In genomic region chr16:2046889-2047329, GRCh38 we compare ENCODE assay signal across 8 cellular contexts. TPM values are rescaled to one million over a fixed set of nuclear protein-coding genes. Genes with fewer than 3 reads are reported as not detected.
DNase-seq lines count a peak whose midpoint lies in the region; ATAC-seq, FAIRE-seq and TF ChIP-seq lines count a peak whose summit lies in the region.

No MANE protein-coding gene starts in this region.

- H3K4me1 ChIP-seq in keratinocyte (ENCODE audit: control insufficient read depth, extremely low read depth, insufficient read depth, low read length) (peaks cover 12% of the 10 kb centered on the region), thymus (ENCODE audit: control insufficient read depth, insufficient read depth, low read length) (peaks cover 10% of the 10 kb centered on the region)

- peak overlapping the region; percentile 59 for H3K27ac Mint-ChIP-seq in activated CD8-positive, alpha-beta T cell treated with anti-CD3 and anti-CD28 coated beads for 36 hours

- H3K4me3 Mint-ChIP-seq in activated T-cell treated with anti-CD3 and anti-CD28 coated beads, Interleukin-2, amount 50 U/mL, for 4 hours: peak overlapping the region; percentile 91
- H3K4me3 Mint-ChIP-seq in activated CD8-positive, alpha-beta T cell treated with anti-CD3 and anti-CD28 coated beads for 36 hours: peak overlapping the region; percentile 93

- H3K9me3 ChIP-seq in keratinocyte (ENCODE audit: control insufficient read depth, low read depth, low read length) (no peaks in the 10 kb centered on the region), thymus (ENCODE audit: control insufficient read depth) (no peaks in the 10 kb centered on the region)

- POLR2A ChIA-PET in activated CD8-positive, alpha-beta T cell treated with anti-CD3 and anti-CD28 coated beads for 36 hours (lab: Charles Lee): interaction anchor here (0.6 to 1.4 kb wide), 6 partner anchors 19 to 151 kb away, joined by 3 to 5 read pairs (median 4); partner anchors contain the start of gene RPS2

- no peak for FAIRE-seq in keratinocyte (lab: Jason Lieb, UNC)

- ATAC-seq in activated T-cell treated with anti-CD3 and anti-CD28 coated beads, Interleukin-2, amount 50 U/mL, for 4 hours: no peak
- no peak for ATAC-seq in activated CD8-positive, alpha-beta T cell treated with anti-CD3 and anti-CD28 coated beads for 36 hours
- no peak for ATAC-seq in HG02623 (IDR thresholded peaks at IDR 0.05; ENCODE audit: unreplicated experiment)

- H3K27me3 Mint-ChIP-seq in activated T-cell treated with anti-CD3 and anti-CD28 coated beads, Interleukin-2, amount 50 U/mL, for 4 hours (ENCODE audit: low read depth): no peaks in the 10 kb centered on the region
- no peaks in the 10 kb centered on the region for H3K27me3 Mint-ChIP-seq in activated CD8-positive, alpha-beta T cell treated with anti-CD3 and anti-CD28 coated beads for 36 hours

- 34% methylated on average over 8 of the region's 8 CpGs for WGBS in thymus

- no peaks in the 10 kb centered on the region for H3K9me1 ChIP-seq in keratinocyte (ENCODE audit: control insufficient read depth, extremely low read depth, insufficient read depth, low read length)

- H3K4me3 ChIP-seq in keratinocyte (ENCODE audit: control insufficient read depth in 2 of 3, extremely low read depth in 1 of 3, insufficient read depth in 2 of 3, low read depth in 1 of 3, low read length in 3 of 3) (peak overlapping the region; percentile 77 to 89 (median 84)), thymus (ENCODE audit: low read length) (peak overlapping the region; percentile 81)

- H3K9me3 Mint-ChIP-seq in activated T-cell treated with anti-CD3 and anti-CD28 coated beads, Interleukin-2, amount 50 U/mL, for 4 hours: no peaks in the 10 kb centered on the region
- no peaks in the 10 kb centered on the region for H3K9me3 Mint-ChIP-seq in activated CD8-positive, alpha-beta T cell treated with anti-CD3 and anti-CD28 coated beads for 36 hours

- H3K27ac ChIP-seq in keratinocyte (ENCODE audit: control insufficient read depth, insufficient read depth, low read length) (no peak overlapping the region), thymus (ENCODE audit: low read depth) (no peak overlapping the region)

- H3K36me3 Mint-ChIP-seq in activated T-cell treated with anti-CD3 and anti-CD28 coated beads, Interleukin-2, amount 50 U/mL, for 4 hours (ENCODE audit: insufficient read depth): peaks cover 2% of the 10 kb centered on the region
- peaks cover 1% of the 10 kb centered on the region for H3K36me3 Mint-ChIP-seq in activated CD8-positive, alpha-beta T cell treated with anti-CD3 and anti-CD28 coated beads for 36 hours (ENCODE audit: low read depth)

- peaks cover 12% of the 10 kb centered on the region for H3K79me2 ChIP-seq in keratinocyte (ENCODE audit: control insufficient read depth, insufficient read depth, low read length)

- TF ChIP-seq CTCF in activated CD8-positive, alpha-beta T cell treated with anti-CD3 and anti-CD28 coated beads for 36 hours (IDR thresholded peaks at IDR 0.05): no peak
- no peak for TF ChIP-seq CTCF in keratinocyte (optimal IDR thresholded peaks at IDR 0.05 in 1 of 3, IDR thresholded peaks at IDR 0.05 in 1 of 3, conservative IDR thresholded peaks at IDR 0.05 in 1 of 3; ENCODE audit: extremely low read depth in 1 of 3, insufficient read depth in 2 of 3, low read length in 3 of 3)

- H4K20me1 ChIP-seq in keratinocyte (ENCODE audit: control insufficient read depth, extremely low read depth, insufficient read depth, low read length): no peaks in the 10 kb centered on the region

- CTCF ChIA-PET in activated CD8-positive, alpha-beta T cell treated with anti-CD3 and anti-CD28 coated beads for 36 hours (lab: Charles Lee): interaction anchor here (0.6 to 3.7 kb wide), 5 partner anchors 9 to 342 kb away, joined by 3 to 16 read pairs (median 4); no protein-coding TSS in a partner anchor

- peaks cover under 1 to 4% of the 10 kb centered on the region in 2 experiments for H3K36me3 ChIP-seq in keratinocyte (ENCODE audit: control insufficient read depth in 2 of 2, extremely low read depth in 1 of 2, insufficient read depth in 2 of 2, low read length in 2 of 2)
- peaks cover 18% of the 10 kb centered on the region for H3K36me3 ChIP-seq in thymus (ENCODE audit: control insufficient read depth, insufficient read depth)

- H3K27me3 ChIP-seq in keratinocyte (ENCODE audit: control insufficient read depth, extremely low read depth, insufficient read depth, low read length) (no peaks in the 10 kb centered on the region), thymus (ENCODE audit: control insufficient read depth, insufficient read depth) (no peaks in the 10 kb centered on the region)

- peak overlapping the region; percentile 82 for H3K9ac ChIP-seq in keratinocyte (ENCODE audit: control insufficient read depth, extremely low read depth, insufficient read depth, low read length)

- DNase-seq in activated T-cell treated with anti-CD3 and anti-CD28 coated beads, Interleukin-2, amount 50 U/mL, for 4 hours: no peak
- no peak for DNase-seq in activated T-cell treated with anti-CD3 and anti-CD28 coated beads, Interleukin-2, amount 50 U/mL, for 1 hour
- DNase-seq in activated CD8-positive, alpha-beta T cell treated with anti-CD3 and anti-CD28 coated beads for 36 hours: no peak
- no peak for DNase-seq in keratinocyte (ENCODE audit: low read depth, low spot score)
- DNase-seq in epidermal melanocyte (ENCODE audit: insufficient read length, low spot score): no peak
- no peak for DNase-seq in NCI-H526 treated with DMSO at 0.1 percent for 48 hours (lab: John Stamatoyannopoulos, UW)

- peak overlapping the region; percentile 78 for H2AFZ ChIP-seq in keratinocyte (ENCODE audit: control insufficient read depth, low read length)

- intact Hi-C loops in activated CD8-positive, alpha-beta T cell treated with anti-CD3 and anti-CD28 coated beads for 36 hours (cut with micrococcal nuclease): no loop called here

- peak overlapping the region; percentile 96 for H3K4me2 ChIP-seq in keratinocyte (ENCODE audit: control insufficient read depth, extremely low read depth, insufficient read depth, low read depth, low read length)

- peaks cover 16% of the 10 kb centered on the region for H3K4me1 Mint-ChIP-seq in activated T-cell treated with anti-CD3 and anti-CD28 coated beads, Interleukin-2, amount 50 U/mL, for 4 hours (ENCODE audit: low read depth)
- H3K4me1 Mint-ChIP-seq in activated CD8-positive, alpha-beta T cell treated with anti-CD3 and anti-CD28 coated beads for 36 hours (ENCODE audit: low read depth): peaks cover 22% of the 10 kb centered on the region

- dilution Hi-C loops in keratinocyte (cut with MboI; ENCODE audit: extremely low pct_ligation_motif_present, low sequenced_read_pairs): no loop called here

RNA-seq across cellular contexts. Expression of gene NTHL1, which starts 0.7 kb away (rescaled TPM):
- 10 to 100 TPM; 30.5 to 43.5 (median 34.8) TPM for total RNA-seq in activated T-cell treated with anti-CD3 and anti-CD28 coated beads, Interleukin-2, amount 50 U/mL, for 4 hours
- total RNA-seq in activated CD8-positive, alpha-beta T cell treated with anti-CD3 and anti-CD28 coated beads for 36 hours: 10 to 100 TPM; 28.2 to 29.8 TPM
- polyA plus RNA-seq in keratinocyte (8.5 to 16.0 TPM (median 10.9 TPM) in 3 replicates), thymus (32.7 TPM)
- polyA plus RNA-seq in keratinocyte (2011; ENCODE audit: low read depth): 7.0 TPM
- polyA plus RNA-seq in keratinocyte (2011; cell fraction: cytosol; rRNA removed): 6.1 and 16.9 TPM in 2 replicates
- 9.7 and 14.1 TPM in 2 replicates for polyA plus RNA-seq in keratinocyte (2011; cell fraction: nucleus; rRNA removed)
- 4.8 and 18.1 TPM in 2 replicates for polyA plus RNA-seq in keratinocyte (2012; ENCODE audit: low replicate concordance)
- polyA minus RNA-seq in keratinocyte: 8.6 to 10.6 TPM (median 9.2 TPM) in 3 replicates
- polyA minus RNA-seq in keratinocyte (2011; cell fraction: cytosol; rRNA and poly(A)+ RNA removed): 24.7 TPM
- polyA minus RNA-seq in keratinocyte (2011; cell fraction: nucleus; rRNA and poly(A)+ RNA removed): 5.4 and 9.2 TPM in 2 replicates

RNA-seq across cellular contexts. Expression of gene TSC2, which starts 0.9 kb away (rescaled TPM):
- total RNA-seq in activated T-cell treated with anti-CD3 and anti-CD28 coated beads, Interleukin-2, amount 50 U/mL, for 4 hours: 10 to 100 TPM; 87.6 to 98.0 (median 94.5) TPM
- total RNA-seq in activated CD8-positive, alpha-beta T cell treated with anti-CD3 and anti-CD28 coated beads for 36 hours: 10 to 100 TPM; 54.4 to 57.3 TPM
- polyA plus RNA-seq in keratinocyte (22.6 to 28.8 TPM (median 23.3 TPM) in 3 replicates), thymus (61.8 TPM)
- 92.2 TPM for polyA plus RNA-seq in keratinocyte (2011; ENCODE audit: low read depth)
- 19.2 and 33.9 TPM in 2 replicates for polyA plus RNA-seq in keratinocyte (2011; cell fraction: cytosol; rRNA removed)
- 84.1 and 102 TPM in 2 replicates for polyA plus RNA-seq in keratinocyte (2011; cell fraction: nucleus; rRNA removed)
- polyA plus RNA-seq in keratinocyte (2012; ENCODE audit: low replicate concordance): 39.4 and 44.8 TPM in 2 replicates
- polyA minus RNA-seq in keratinocyte: 57.4 to 178 TPM (median 59.4 TPM) in 3 replicates
- polyA minus RNA-seq in keratinocyte (2011; cell fraction: cytosol; rRNA and poly(A)+ RNA removed): 62.2 TPM
- polyA minus RNA-seq in keratinocyte (2011; cell fraction: nucleus; rRNA and poly(A)+ RNA removed): 68.1 and 70.6 TPM in 2 replicates

RNA-seq across cellular contexts. Expression of gene NHERF2, which starts 20.2 kb away (rescaled TPM):
- 1 to 10 TPM; 2.0 to 4.4 (median 2.0) TPM for total RNA-seq in activated T-cell treated with anti-CD3 and anti-CD28 coated beads, Interleukin-2, amount 50 U/mL, for 4 hours
- total RNA-seq in activated CD8-positive, alpha-beta T cell treated with anti-CD3 and anti-CD28 coated beads for 36 hours: 1 to 10 TPM; 2.8 to 3.0 TPM
- polyA plus RNA-seq in keratinocyte (5.9 to 10.1 TPM (median 9.0 TPM) in 3 replicates), thymus (23.4 TPM)
- 5.4 TPM for polyA plus RNA-seq in keratinocyte (2011; ENCODE audit: low read depth)
- 8.1 and 26.7 TPM in 2 replicates for polyA plus RNA-seq in keratinocyte (2011; cell fraction: cytosol; rRNA removed)
- polyA plus RNA-seq in keratinocyte (2011; cell fraction: nucleus; rRNA removed): 7.5 and 11.2 TPM in 2 replicates
- polyA plus RNA-seq in keratinocyte (2012; ENCODE audit: low replicate concordance): 8.2 and 19.8 TPM in 2 replicates
- 3.3 to 14.2 TPM (median 4.8 TPM) in 3 replicates for polyA minus RNA-seq in keratinocyte
- 21.1 TPM for polyA minus RNA-seq in keratinocyte (2011; cell fraction: cytosol; rRNA and poly(A)+ RNA removed)
- 3.4 and 4.9 TPM in 2 replicates for polyA minus RNA-seq in keratinocyte (2011; cell fraction: nucleus; rRNA and poly(A)+ RNA removed)

RNA-seq across cellular contexts. Expression of gene NPW, which starts 27.3 kb away (rescaled TPM):
- total RNA-seq in activated T-cell treated with anti-CD3 and anti-CD28 coated beads, Interleukin-2, amount 50 U/mL, for 4 hours: 10 to 100 TPM in 2 of 3 donors, 1 to 10 TPM in 1; 9.2 to 19.0 (median 13.1) TPM
- total RNA-seq in activated CD8-positive, alpha-beta T cell treated with anti-CD3 and anti-CD28 coated beads for 36 hours: 10 to 100 TPM; 24.3 to 28.3 TPM
- polyA plus RNA-seq in keratinocyte: 0.23 TPM in 1 of 3 replicates, not detected in the others
- polyA plus RNA-seq in keratinocyte (2011; ENCODE audit: low read depth): not detected
- polyA plus RNA-seq in keratinocyte (2011; cell fraction: cytosol; rRNA removed): 0.13 TPM in 1 of 2 replicates, not detected in the other
- 0.31 TPM in 1 of 2 replicates, not detected in the other for polyA plus RNA-seq in keratinocyte (2011; cell fraction: nucleus; rRNA removed)
- polyA plus RNA-seq in keratinocyte (2012; ENCODE audit: low replicate concordance): 0.30 and 0.65 TPM in 2 replicates
- not detected in 3 replicates for polyA minus RNA-seq in keratinocyte
- not detected for polyA minus RNA-seq in keratinocyte (2011; cell fraction: cytosol; rRNA and poly(A)+ RNA removed)
- not detected in 2 replicates for polyA minus RNA-seq in keratinocyte (2011; cell fraction: nucleus; rRNA and poly(A)+ RNA removed)
- 1.2 TPM for polyA plus RNA-seq in thymus

RNA-seq across cellular contexts. Expression of gene ZNF598, which starts 37.3 kb away (rescaled TPM):
- total RNA-seq in activated T-cell treated with anti-CD3 and anti-CD28 coated beads, Interleukin-2, amount 50 U/mL, for 4 hours: 100 to 1,000 TPM; 118 to 127 (median 126) TPM
- total RNA-seq in activated CD8-positive, alpha-beta T cell treated with anti-CD3 and anti-CD28 coated beads for 36 hours: 10 to 100 TPM; 85.5 to 90.3 TPM
- polyA plus RNA-seq in keratinocyte: 18.0 to 35.5 TPM (median 24.0 TPM) in 3 replicates
- polyA plus RNA-seq in keratinocyte (2011; ENCODE audit: low read depth): 117 TPM
- polyA plus RNA-seq in keratinocyte (2011; cell fraction: cytosol; rRNA removed): 15.1 and 41.0 TPM in 2 replicates
- polyA plus RNA-seq in keratinocyte (2011; cell fraction: nucleus; rRNA removed): 49.0 and 65.1 TPM in 2 replicates
- 34.4 and 46.1 TPM in 2 replicates for polyA plus RNA-seq in keratinocyte (2012; ENCODE audit: low replicate concordance)
- 14.1 to 28.9 TPM (median 15.8 TPM) in 3 replicates for polyA minus RNA-seq in keratinocyte
- polyA minus RNA-seq in keratinocyte (2011; cell fraction: cytosol; rRNA and poly(A)+ RNA removed): 79.4 TPM
- polyA minus RNA-seq in keratinocyte (2011; cell fraction: nucleus; rRNA and poly(A)+ RNA removed): 33.0 and 37.2 TPM in 2 replicates
- 46.2 TPM for polyA plus RNA-seq in thymus
